8 cellular contexts compared by ENCODE assay signal in the genomic region with DNA sequence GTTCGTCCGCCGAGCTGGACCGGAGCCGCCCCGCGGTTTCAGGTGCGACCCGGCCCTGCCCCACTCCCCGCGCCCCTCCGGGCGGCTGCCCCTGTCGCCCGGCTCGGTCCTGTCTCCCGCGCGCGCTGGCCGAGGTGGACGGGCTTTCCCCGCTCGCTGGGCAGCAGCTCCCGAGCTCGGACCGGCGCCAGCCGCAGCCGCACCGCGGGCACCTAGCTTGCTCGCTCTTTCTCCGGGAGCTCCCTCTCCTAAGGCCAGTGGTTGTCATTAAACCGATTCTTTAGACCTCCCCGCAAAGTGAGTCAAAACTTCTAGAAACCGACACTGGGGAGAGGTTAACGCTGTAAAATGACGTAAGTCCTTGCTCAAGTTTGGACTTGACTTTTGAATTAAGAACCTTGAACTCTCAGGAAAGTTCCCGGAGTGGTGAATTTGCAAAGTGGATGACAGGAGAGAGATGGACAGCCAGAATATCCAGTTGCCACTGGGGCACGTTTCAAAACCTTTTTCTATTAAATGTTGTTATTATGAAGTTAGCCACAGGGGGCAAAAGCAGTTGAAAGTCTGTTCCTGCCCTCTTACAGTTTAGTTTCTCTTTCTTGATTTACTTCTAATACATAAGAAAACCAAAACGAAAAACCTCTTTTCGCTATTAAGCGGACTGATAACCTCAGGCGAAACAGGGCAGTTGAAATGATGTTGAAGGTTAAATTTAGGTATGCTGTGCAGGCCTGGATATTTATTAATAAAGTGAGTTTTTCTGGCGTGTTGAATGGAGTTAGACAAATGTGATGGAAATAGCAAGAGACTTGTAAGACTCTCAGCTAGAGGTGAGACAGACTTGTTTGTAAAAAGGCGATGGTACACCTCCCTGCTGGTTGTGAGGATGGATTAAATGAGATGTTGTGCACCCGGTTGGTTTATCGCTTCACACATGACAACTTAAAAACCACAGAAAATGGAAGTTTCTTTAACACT. TPM values are rescaled to one million over a fixed set of nuclear protein-coding genes. Genes with fewer than 3 reads are reported as not detected.
DNase-seq lines count a peak whose midpoint lies in the region; ATAC-seq lines count a peak whose summit lies in the region.

No MANE protein-coding gene starts in this region.

- peak; percentile 57 for ATAC-seq in GM21825 (IDR thresholded peaks at IDR 0.05; ENCODE audit: unreplicated experiment)
- peak; percentile 70 to 85 for ATAC-seq in activated naive CD4-positive, alpha-beta T cell treated with anti-CD3 and anti-CD28 coated beads, Interleukin-2, amount 50 U/mL, for 72 hours

- peak overlapping the region; percentile 74 for H3K4me3 ChIP-seq in Jurkat, Clone E6-1 (ENCODE audit: low read length)

- H3K27ac Mint-ChIP-seq in activated naive CD4-positive, alpha-beta T cell treated with anti-CD3 and anti-CD28 coated beads, Interleukin-2, amount 50 U/mL, for 72 hours = peak overlapping the region; percentile 91 to 93

- DNase-seq in GM04503 (ENCODE audit: low read depth) = peak; percentile 61
- peak; percentile 75 for DNase-seq in Jurkat, Clone E6-1 (ENCODE audit: low read depth, low spot score)
- DNase-seq in SIG-M5 (lab: John Stamatoyannopoulos, UW) = peak; percentile 30
- peak; percentile 43 to 81 for DNase-seq in activated naive CD4-positive, alpha-beta T cell treated with anti-CD3 and anti-CD28 coated beads, Interleukin-2, amount 50 U/mL, for 72 hours (ENCODE audit: low spot score in 2 of 2)
- DNase-seq in glomerular endothelial cell (ENCODE audit: extremely low read depth, low read depth, low spot score) = peak; percentile 77
- DNase-seq in nucleus accumbens (lab: John Stamatoyannopoulos, UW) = peak in 39 of 56 donors; percentile 6 to 69 (median 32)
- no peak for DNase-seq in NCI-H128 (lab: John Stamatoyannopoulos, UW; ENCODE audit: unreplicated experiment)

- H3K9me3 Mint-ChIP-seq in activated naive CD4-positive, alpha-beta T cell treated with anti-CD3 and anti-CD28 coated beads, Interleukin-2, amount 50 U/mL, for 72 hours = peaks cover 5 to 26% of the 10 kb centered on the region in 2 donors

- peaks cover 33 to 56% of the 10 kb centered on the region in 2 donors for H3K36me3 Mint-ChIP-seq in activated naive CD4-positive, alpha-beta T cell treated with anti-CD3 and anti-CD28 coated beads, Interleukin-2, amount 50 U/mL, for 72 hours

RNA-seq across cellular contexts. Expression of a gene that starts 0.8 kb away (rescaled TPM):
- polyA plus RNA-seq in Jurkat, Clone E6-1 (2012; ENCODE audit: insufficient read depth, insufficient read length) = 15.2 TPM
- total RNA-seq in activated naive CD4-positive, alpha-beta T cell treated with anti-CD3 and anti-CD28 coated beads, Interleukin-2, amount 50 U/mL, for 72 hours = 10 to 100 TPM; 34.5 to 44.6 TPM
- 14.7 and 18.1 TPM in 2 replicates for total RNA-seq in glomerular endothelial cell
